In the genomic region with DNA sequence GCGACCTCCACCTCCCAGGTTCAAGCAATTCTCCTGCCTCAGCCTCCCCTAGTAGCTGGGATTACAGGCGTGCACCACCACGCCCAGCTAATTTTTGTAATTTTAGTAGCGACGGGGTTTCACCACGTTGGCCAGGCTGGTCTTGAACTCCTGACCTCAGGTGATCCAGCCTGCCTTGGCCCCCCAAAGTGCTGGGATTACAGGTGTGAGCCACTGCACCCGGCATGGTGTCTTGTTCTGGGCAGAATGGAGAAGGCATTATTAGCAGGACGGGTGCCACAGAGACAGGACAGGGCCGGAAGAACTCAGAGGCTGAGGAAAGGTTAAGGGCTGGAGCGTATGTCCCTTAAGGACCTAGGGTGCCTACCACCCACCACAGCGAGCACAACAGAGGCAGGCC, we compare ENCODE assay signal across 8 cellular contexts. TPM values are rescaled to one million over a fixed set of nuclear protein-coding genes. Genes with fewer than 3 reads are reported as not detected.
A peak's percentile ranks its signal among the peaks of the same experiment; 100 is the strongest.
DNase-seq lines count a peak whose midpoint lies in the region; ATAC-seq and TF ChIP-seq lines count a peak whose summit lies in the region.
"Not testable (repeated sequence)": the region's sequence is repeated elsewhere in the genome, so short reads cannot be mapped to it uniquely, and the experiment has no call there.
"Had no signal": no experiment of that assay in that cellular context is flagged by ENCODE, and none has a peak within 500 bp of the region (broad histone marks: within the 10 kb centered on the region; RNA-seq: fewer than 3 reads in every experiment).

No MANE protein-coding gene starts in this region.

- not testable (repeated sequence) for H3K23ac ChIP-seq in neuronal stem cell (ENCODE audit: low read depth, low read length, poor library complexity)

- not testable (repeated sequence) for H3K4me2 ChIP-seq in neuronal stem cell (ENCODE audit: insufficient read depth, low read length, poor library complexity, severe bottlenecking)

- no CpG with 5 or more reads among the region's 11 CpGs for WGBS in neuronal stem cell (ENCODE audit: extremely low coverage in 2 of 2, insufficient read length in 2 of 2, insufficient replicate concordance in 1 of 2), 2 donors
- WGBS in spleen, 5 donors: 90 to 96% (median 93%) methylated on average over 11 of the region's 11 CpGs

- H3K9me3 ChIP-seq in neuronal stem cell (replicated peaks in 1 of 2; ENCODE audit: control insufficient read depth in 2 of 2, insufficient read depth in 1 of 2, low read depth in 1 of 2, low read length in 2 of 2); spleen: not testable (repeated sequence)

- H2BK15ac ChIP-seq in neuronal stem cell (ENCODE audit: low read length): not testable (repeated sequence)

- CTCF ChIA-PET in WTC11 (lab: Charles Lee): not testable (repeated sequence)

- not testable (repeated sequence) for H4K8ac ChIP-seq in neuronal stem cell (ENCODE audit: low read depth, low read length)

- peak overlapping the region; percentile 17 for H3K14ac ChIP-seq in neuronal stem cell (ENCODE audit: low read length)

- H2AFZ ChIP-seq in neuronal stem cell (ENCODE audit: low read length): not testable (repeated sequence)

- not testable (repeated sequence) for H2BK120ac ChIP-seq in neuronal stem cell (ENCODE audit: low read depth, low read length)

- H2BK5ac ChIP-seq in neuronal stem cell (ENCODE audit: low read length): not testable (repeated sequence)

- not testable (repeated sequence) for H3K4me1 Mint-ChIP-seq in WTC11

- H2AK5ac ChIP-seq in neuronal stem cell (ENCODE audit: low read depth, low read length): not testable (repeated sequence)

- not testable (repeated sequence) for TF ChIP-seq CTCF in WTC11 (IDR thresholded peaks at IDR 0.05); spleen (IDR thresholded peaks at IDR 0.05 in 8 of 11, conservative IDR thresholded peaks at IDR 0.05 in 3 of 11)

- not testable (repeated sequence) for H3K4me3 ChIP-seq in neuronal stem cell (ENCODE audit: low read length in 2 of 2); spleen

- POLR2A ChIA-PET in WTC11 (lab: Charles Lee): not testable (repeated sequence)

- peaks cover 32 to 73% of the 10 kb centered on the region in 2 donors for H3K36me3 ChIP-seq in neuronal stem cell (replicated peaks in 1 of 2; ENCODE audit: control insufficient read depth in 2 of 2, insufficient read depth in 2 of 2, low read length in 2 of 2)
- peaks cover 5 to 94% (median 76%) of the 10 kb centered on the region in 6 donors for H3K36me3 ChIP-seq in spleen

- H3K27me3 Mint-ChIP-seq in WTC11 (ENCODE audit: low read depth): not testable (repeated sequence)

- not testable (repeated sequence) for H3K27ac Mint-ChIP-seq in WTC11

- peak overlapping the region; percentile 25 for H3K18ac ChIP-seq in neuronal stem cell (ENCODE audit: low read length)

- not testable (repeated sequence) for DNase-seq in WTC11 (ENCODE audit: low spot score); neuronal stem cell (ENCODE audit: low spot score)
- peak; percentile 27 for DNase-seq in activated effector memory CD4-positive, alpha-beta T cell treated with anti-CD3 and anti-CD28 coated beads, Interleukin-2, amount 50 U/mL, for 16 hours
- peak; percentile 55 for DNase-seq in cardiac septum (ENCODE audit: low spot score)
- peak; percentile 77 for DNase-seq in mesenteric fat pad (ENCODE audit: low spot score)
- peak; percentile 39 for DNase-seq in spleen

- not testable (repeated sequence) for H3K27ac ChIP-seq in neuronal stem cell (replicated peaks; ENCODE audit: low read length); spleen

- not testable (repeated sequence) for H3K9ac ChIP-seq in neuronal stem cell (ENCODE audit: low read depth, low read length, poor library complexity)

- not testable (repeated sequence) for H3K4me1 ChIP-seq in neuronal stem cell (ENCODE audit: control insufficient read depth in 2 of 2, insufficient read depth in 1 of 2, low read depth in 1 of 2, low read length in 2 of 2); spleen

- H3K36me3 Mint-ChIP-seq in WTC11: peaks cover 53% of the 10 kb centered on the region

- not testable (repeated sequence) for H4K91ac ChIP-seq in neuronal stem cell (ENCODE audit: low read depth, low read length, poor library complexity)

- not testable (repeated sequence) for TF ChIP-seq POLR2A in spleen (IDR thresholded peaks at IDR 0.05)

- not testable (repeated sequence) for ATAC-seq in WTC11

- not testable (repeated sequence) for H3K9me3 Mint-ChIP-seq in WTC11

- H3K4ac ChIP-seq in neuronal stem cell (ENCODE audit: low read length): not testable (repeated sequence)

- intact Hi-C loops in cardiac septum (cut with DNase I); spleen (cut with DNase I; ENCODE audit: low total_unique reads): not testable (repeated sequence)

- H3K79me1 ChIP-seq in neuronal stem cell (ENCODE audit: low read depth, low read length): not testable (repeated sequence)

- H3K27me3 ChIP-seq in neuronal stem cell (ENCODE audit: control insufficient read depth in 3 of 3, insufficient read depth in 3 of 3, low read depth in 1 of 3, low read length in 3 of 3); spleen (replicated peaks in 1 of 7): not testable (repeated sequence)

- not testable (repeated sequence) for H3K4me3 Mint-ChIP-seq in WTC11

- not testable (repeated sequence) for H2BK12ac ChIP-seq in neuronal stem cell (ENCODE audit: low read length)

TF ChIP-seq in WTC11, 78 proteins besides CTCF, POLR2A, EP300 and RAD21:
- TF ChIP-seq, protein P1, sequence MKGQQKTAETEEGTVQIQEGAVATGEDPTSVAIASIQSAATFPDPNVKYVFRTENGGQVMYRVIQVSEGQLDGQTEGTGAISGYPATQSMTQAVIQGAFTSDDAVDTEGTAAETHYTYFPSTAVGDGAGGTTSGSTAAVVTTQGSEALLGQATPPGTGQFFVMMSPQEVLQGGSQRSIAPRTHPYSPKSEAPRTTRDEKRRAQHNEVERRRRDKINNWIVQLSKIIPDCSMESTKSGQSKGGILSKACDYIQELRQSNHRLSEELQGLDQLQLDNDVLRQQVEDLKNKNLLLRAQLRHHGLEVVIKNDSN (CRISPR knock-in tag; IDR thresholded peaks at IDR 0.05): 0 out of 2 replicates have a peak, but pooled peaks have one; percentile 0
TF ChIP-seq in WTC11: peak in this region for 1; not testable (repeated sequence) for 77.

RNA-seq across cellular contexts. Expression of a gene that starts 31.8 kb away (rescaled TPM):
- total RNA-seq in WTC11 (2021): 331 to 344 TPM (median 340 TPM) in 3 replicates
- total RNA-seq in cardiac septum: 130 TPM
- total RNA-seq in mesenteric fat pad: 157 TPM
- polyA plus RNA-seq in neuronal stem cell (2013, experiment 1 of 2): 174 TPM
- 169 TPM for polyA plus RNA-seq in neuronal stem cell (2013, experiment 2 of 2)
- total RNA-seq in spleen: 100 to 1,000 TPM; 100 to 164 (median 131) TPM
- polyA plus RNA-seq in spleen: 10 to 100 TPM; 29.7 to 60.5 (median 56.0) TPM

RNA-seq across cellular contexts. Expression of a gene that starts 59.4 kb away (rescaled TPM):
- total RNA-seq in WTC11 (2021) (0.42 to 1.9 TPM (median 1.2 TPM) in 3 replicates), cardiac septum (0.24 TPM), mesenteric fat pad (1.4 TPM), spleen (1 to 10 TPM in 2 of 7 donors, under 1 TPM in 2, not detected in 3; 0.23 to 9.2 (median 0.93) TPM)
- 0.15 TPM for polyA plus RNA-seq in neuronal stem cell (2013, experiment 1 of 2)
- 0.21 TPM for polyA plus RNA-seq in neuronal stem cell (2013, experiment 2 of 2)
- under 1 TPM; 0.45 to 0.70 (median 0.54) TPM for polyA plus RNA-seq in spleen
- total RNA-seq: CD4-positive, alpha-beta T cell; CD8-positive, alpha-beta T cell had no signal
